ENCODE assay signal across 8 cellular contexts in genomic region chr11:62544521-62545436, GRCh38. TPM values are rescaled to one million over a fixed set of nuclear protein-coding genes. Genes with fewer than 3 reads are reported as not detected.
DNase-seq lines count a peak whose midpoint lies in the region; ATAC-seq and TF ChIP-seq lines count a peak whose summit lies in the region.

No MANE protein-coding gene starts in this region.

- H3K9me2 ChIP-seq in GM23338 (ENCODE audit: insufficient read depth), result no peaks in the 10 kb centered on the region

- H3K36me3 ChIP-seq in GM23338 (ENCODE audit: insufficient read depth), result no peaks in the 10 kb centered on the region
- H3K36me3 ChIP-seq in rectal smooth muscle tissue (ENCODE audit: control insufficient read depth, insufficient read depth, low read length), result peaks cover 7% of the 10 kb centered on the region

- H3K27me3 ChIP-seq in GM23338 (ENCODE audit: insufficient read depth), result peaks cover 86% of the 10 kb centered on the region
- H3K27me3 ChIP-seq in foreskin keratinocyte, result no peaks in the 10 kb centered on the region
- peaks cover 3% of the 10 kb centered on the region for H3K27me3 ChIP-seq in rectal smooth muscle tissue (ENCODE audit: control insufficient read depth, insufficient read depth, low read length)

- TF ChIP-seq CTCF in GM23338 (conservative IDR thresholded peaks at IDR 0.05; ENCODE audit: low read depth in 2 of 2), result no peak
- TF ChIP-seq CTCF in foreskin keratinocyte (conservative IDR thresholded peaks at IDR 0.05), result no peak

- peaks cover 51% of the 10 kb centered on the region for H3K4me1 Mint-ChIP-seq in GM23338
- peaks cover 75% of the 10 kb centered on the region for H3K4me1 Mint-ChIP-seq in activated T-cell treated with anti-CD3 and anti-CD28 coated beads, Interleukin-2, amount 50 U/mL, for 24 hours (ENCODE audit: low read depth)

- H3K4me1 ChIP-seq in GM23338 (ENCODE audit: insufficient read depth), result peaks cover 38% of the 10 kb centered on the region; the same call in 1 of the 2 replicates
- H3K4me1 ChIP-seq in foreskin keratinocyte, result peaks cover 29% of the 10 kb centered on the region
- H3K4me1 ChIP-seq in rectal smooth muscle tissue (ENCODE audit: control insufficient read depth, insufficient read depth, low read length), result peaks cover 37% of the 10 kb centered on the region

- H3K4me2 ChIP-seq in GM23338, result peak overlapping the region; percentile 96

- H3K79me2 ChIP-seq in GM23338 (replicated peaks; ENCODE audit: insufficient read depth), result no peaks in the 10 kb centered on the region

- DNase-seq in A172 (ENCODE audit: low spot score) (peak; percentile 47), GM23338 (ENCODE audit: low spot score) (no peak), foreskin keratinocyte (no peak), superior temporal gyrus (ENCODE audit: extremely low spot score) (no peak), HK-2 (ENCODE audit: unreplicated experiment) (no peak)
- no peak for DNase-seq in activated T-cell treated with anti-CD3 and anti-CD28 coated beads, Interleukin-2, amount 50 U/mL, for 24 hours

- peak overlapping the region; percentile 98 for H3K9ac ChIP-seq in rectal smooth muscle tissue (ENCODE audit: low read length)

- H3F3A ChIP-seq in GM23338 (replicated peaks; ENCODE audit: low read depth), result 0 out of 2 replicates have a peak, but pooled peaks cover 3% of the 10 kb centered on the region

- peak overlapping the region; percentile 83 for H3K4me3 Mint-ChIP-seq in GM23338
- H3K4me3 Mint-ChIP-seq in activated T-cell treated with anti-CD3 and anti-CD28 coated beads, Interleukin-2, amount 50 U/mL, for 24 hours, result peak overlapping the region; percentile 88

- H3K4me3 ChIP-seq in GM23338 (peak overlapping the region; percentile 88), rectal smooth muscle tissue (ENCODE audit: low read length) (peak overlapping the region; percentile 98)

- peaks cover 3% of the 10 kb centered on the region; the same call in 1 of the 2 replicates for H4K20me1 ChIP-seq in GM23338 (replicated peaks; ENCODE audit: insufficient read depth)

- H3K36me3 Mint-ChIP-seq in GM23338 (ENCODE audit: low read depth), result no peaks in the 10 kb centered on the region
- peaks cover 6% of the 10 kb centered on the region for H3K36me3 Mint-ChIP-seq in activated T-cell treated with anti-CD3 and anti-CD28 coated beads, Interleukin-2, amount 50 U/mL, for 24 hours (ENCODE audit: low read depth)

- ATAC-seq in GM23338 (peak; percentile 0), foreskin keratinocyte (no peak), HG02870 (IDR thresholded peaks at IDR 0.05; ENCODE audit: unreplicated experiment) (no peak)

- H3K27me3 Mint-ChIP-seq in GM23338 (ENCODE audit: insufficient read depth, low read depth, poor library complexity), result peaks cover 76% of the 10 kb centered on the region
- peaks cover 2% of the 10 kb centered on the region for H3K27me3 Mint-ChIP-seq in activated T-cell treated with anti-CD3 and anti-CD28 coated beads, Interleukin-2, amount 50 U/mL, for 24 hours

- H3K27ac Mint-ChIP-seq in GM23338, result no peak overlapping the region
- H3K27ac Mint-ChIP-seq in activated T-cell treated with anti-CD3 and anti-CD28 coated beads, Interleukin-2, amount 50 U/mL, for 24 hours, result peak overlapping the region; percentile 79

- peak overlapping the region; percentile 94 for H2AFZ ChIP-seq in GM23338

- H3K27ac ChIP-seq in GM23338 (ENCODE audit: low read depth) (no peak overlapping the region), foreskin keratinocyte (peak overlapping the region; percentile 79), rectal smooth muscle tissue (ENCODE audit: low read depth, low read length) (peak overlapping the region; percentile 99)

- H3K9me3 Mint-ChIP-seq in GM23338, result no peaks in the 10 kb centered on the region; the same call in 2 of the 3 replicates
- no peaks in the 10 kb centered on the region for H3K9me3 Mint-ChIP-seq in activated T-cell treated with anti-CD3 and anti-CD28 coated beads, Interleukin-2, amount 50 U/mL, for 24 hours

TF ChIP-seq in GM23338, 12 proteins besides CTCF, POLR2A, EP300 and RAD21:
- TF ChIP-seq EZH2phosphoT487 (IDR thresholded peaks at IDR 0.05; ENCODE audit: unreplicated experiment) (no peak), STAT1 (IDR thresholded peaks at IDR 0.05; ENCODE audit: unreplicated experiment) (no peak), EZH2 (IDR thresholded peaks at IDR 0.05; ENCODE audit: low read depth, unreplicated experiment) (peak; percentile 34), NANOG (IDR thresholded peaks at IDR 0.05; ENCODE audit: borderline replicate concordance) (no peak)
- TF ChIP-seq, protein P1, sequence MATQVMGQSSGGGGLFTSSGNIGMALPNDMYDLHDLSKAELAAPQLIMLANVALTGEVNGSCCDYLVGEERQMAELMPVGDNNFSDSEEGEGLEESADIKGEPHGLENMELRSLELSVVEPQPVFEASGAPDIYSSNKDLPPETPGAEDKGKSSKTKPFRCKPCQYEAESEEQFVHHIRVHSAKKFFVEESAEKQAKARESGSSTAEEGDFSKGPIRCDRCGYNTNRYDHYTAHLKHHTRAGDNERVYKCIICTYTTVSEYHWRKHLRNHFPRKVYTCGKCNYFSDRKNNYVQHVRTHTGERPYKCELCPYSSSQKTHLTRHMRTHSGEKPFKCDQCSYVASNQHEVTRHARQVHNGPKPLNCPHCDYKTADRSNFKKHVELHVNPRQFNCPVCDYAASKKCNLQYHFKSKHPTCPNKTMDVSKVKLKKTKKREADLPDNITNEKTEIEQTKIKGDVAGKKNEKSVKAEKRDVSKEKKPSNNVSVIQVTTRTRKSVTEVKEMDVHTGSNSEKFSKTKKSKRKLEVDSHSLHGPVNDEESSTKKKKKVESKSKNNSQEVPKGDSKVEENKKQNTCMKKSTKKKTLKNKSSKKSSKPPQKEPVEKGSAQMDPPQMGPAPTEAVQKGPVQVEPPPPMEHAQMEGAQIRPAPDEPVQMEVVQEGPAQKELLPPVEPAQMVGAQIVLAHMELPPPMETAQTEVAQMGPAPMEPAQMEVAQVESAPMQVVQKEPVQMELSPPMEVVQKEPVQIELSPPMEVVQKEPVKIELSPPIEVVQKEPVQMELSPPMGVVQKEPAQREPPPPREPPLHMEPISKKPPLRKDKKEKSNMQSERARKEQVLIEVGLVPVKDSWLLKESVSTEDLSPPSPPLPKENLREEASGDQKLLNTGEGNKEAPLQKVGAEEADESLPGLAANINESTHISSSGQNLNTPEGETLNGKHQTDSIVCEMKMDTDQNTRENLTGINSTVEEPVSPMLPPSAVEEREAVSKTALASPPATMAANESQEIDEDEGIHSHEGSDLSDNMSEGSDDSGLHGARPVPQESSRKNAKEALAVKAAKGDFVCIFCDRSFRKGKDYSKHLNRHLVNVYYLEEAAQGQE (IDR thresholded peaks at IDR 0.05; ENCODE audit: unreplicated experiment), result no peak

RNA-seq across cellular contexts. Expression of gene AHNAK, which starts 1.8 kb away (rescaled TPM):
- 298 and 391 TPM in 2 replicates for total RNA-seq in A172 (2014; rRNA removed; shearing (Covaris generic))
- total RNA-seq in GM23338 (2014; rRNA removed; shearing (Covaris generic)), result 1.7 and 2.1 TPM in 2 replicates
- polyA plus RNA-seq in GM23338 (2016; fragmentation: Nextera tagmentation; extraction: Ambion mirVana) (0.91 and 1.1 TPM in 2 replicates), foreskin keratinocyte (57.2 and 57.9 TPM in 2 replicates)
- 393 and 461 TPM in 2 replicates for total RNA-seq in foreskin keratinocyte

RNA-seq across cellular contexts. Expression of gene EEF1G, which starts 28.9 kb away (rescaled TPM):
- 1,294 and 1,343 TPM in 2 replicates for total RNA-seq in A172 (2014; rRNA removed; shearing (Covaris generic))
- total RNA-seq in GM23338 (2014; rRNA removed; shearing (Covaris generic)), result 1,200 and 1,316 TPM in 2 replicates
- polyA plus RNA-seq in GM23338 (2016; fragmentation: Nextera tagmentation; extraction: Ambion mirVana) (696 and 736 TPM in 2 replicates), foreskin keratinocyte (1,795 and 1,871 TPM in 2 replicates)
- total RNA-seq in foreskin keratinocyte, result 1,508 and 1,552 TPM in 2 replicates

RNA-seq across cellular contexts. Expression of gene TUT1, which starts 46.5 kb away (rescaled TPM):
- total RNA-seq in A172 (2014; rRNA removed; shearing (Covaris generic)), result 7.9 and 9.6 TPM in 2 replicates
- total RNA-seq in GM23338 (2014; rRNA removed; shearing (Covaris generic)), result 15.2 and 22.2 TPM in 2 replicates
- polyA plus RNA-seq in GM23338 (2016; fragmentation: Nextera tagmentation; extraction: Ambion mirVana), result 12.8 and 14.0 TPM in 2 replicates
- total RNA-seq in foreskin keratinocyte, result 12.1 and 13.1 TPM in 2 replicates
- 12.7 and 13.6 TPM in 2 replicates for polyA plus RNA-seq in foreskin keratinocyte

RNA-seq across cellular contexts. Expression of gene MTA2, which starts 56.9 kb away (rescaled TPM):
- total RNA-seq in A172 (2014; rRNA removed; shearing (Covaris generic)), result 114 and 139 TPM in 2 replicates
- 93.6 and 102 TPM in 2 replicates for total RNA-seq in GM23338 (2014; rRNA removed; shearing (Covaris generic))
- polyA plus RNA-seq in GM23338 (2016; fragmentation: Nextera tagmentation; extraction: Ambion mirVana), result 22.1 and 22.9 TPM in 2 replicates
- total RNA-seq in foreskin keratinocyte, result 172 and 183 TPM in 2 replicates
- 93.6 and 107 TPM in 2 replicates for polyA plus RNA-seq in foreskin keratinocyte

Comparison
In these comparisons a context has a peak if more than half of its experiments do, and no peak if none do; other contexts are left out.
1. RNA of gene AHNAK, which starts 1.8 kb away (total RNA-seq): 393 to 461 TPM in foreskin keratinocyte and 298 to 391 TPM in A172; 1.7 to 2.1 TPM in GM23338; every median in the first group is over 10 times any median in the second.